In genomic region chrX:45322382-45322781, GRCh38 we compare ENCODE assay signal across 7 cellular contexts.
DNase-seq lines count a peak whose midpoint lies in the region; ATAC-seq, FAIRE-seq and TF ChIP-seq lines count a peak whose summit lies in the region.

No MANE protein-coding gene starts in this region.

- H3K9me3 ChIP-seq in lung (ENCODE audit: control insufficient read depth in 2 of 2, insufficient read depth in 1 of 2, low read length in 1 of 2): no peaks in the 10 kb centered on the region

- peak; percentile 23 for FAIRE-seq in GM19239 (lab: Jason Lieb, UNC)

- peak; percentile 25 for TF ChIP-seq CTCF in lung (IDR thresholded peaks at IDR 0.05; ENCODE audit: control extremely low read depth, extremely low read depth)

- 15 to 32% methylated on average over 2 of the region's 2 CpGs for WGBS in lung, 2 donors

- H3K27ac ChIP-seq in lung (ENCODE audit: low read depth in 1 of 2, low read length in 1 of 2): no peak overlapping the region

- H3K4me3 ChIP-seq in lung: no peak overlapping the region

- ATAC-seq in lung (ENCODE audit: insufficient read depth, low FRiP score) (no peak), HG03039 (IDR thresholded peaks at IDR 0.05; ENCODE audit: unreplicated experiment) (no peak), HG03175 (IDR thresholded peaks at IDR 0.05; ENCODE audit: unreplicated experiment) (no peak)

- no peaks in the 10 kb centered on the region for H3K4me1 ChIP-seq in lung (ENCODE audit: control insufficient read depth in 2 of 2, insufficient read depth in 2 of 2, low read length in 2 of 2)

- H3K27me3 ChIP-seq in lung (ENCODE audit: control insufficient read depth, insufficient read depth): no peaks in the 10 kb centered on the region

- no peaks in the 10 kb centered on the region for H3K36me3 ChIP-seq in lung (ENCODE audit: control insufficient read depth in 2 of 2, insufficient read depth in 2 of 2, low read length in 2 of 2)

- DNase-seq in GM19239 (ENCODE audit: insufficient read length, low spot score) (no peak), NCI-H226 (peak; percentile 59), dedifferentiated amniotic fluid mesenchymal stem cell (ENCODE audit: extremely low spot score) (peak; percentile 77), lung (ENCODE audit: low spot score) (peak; percentile 34), D341Med (ENCODE audit: low spot score) (no peak)

Comparison
In these comparisons a context has a peak if more than half of its experiments do, and no peak if none do; other contexts are left out.
1. DNase-seq: peak in NCI-H226 (single experiment), dedifferentiated amniotic fluid mesenchymal stem cell (single experiment) and lung (single experiment); none in GM19239 (single experiment) and D341Med (single experiment).